Comparison of ENCODE assay signal across 8 cellular contexts in genomic region chr10:8049151-8049873, GRCh38. TPM values are rescaled to one million over a fixed set of nuclear protein-coding genes. Genes with fewer than 3 reads are reported as not detected.
DNase-seq lines count a peak whose midpoint lies in the region; ATAC-seq and TF ChIP-seq lines count a peak whose summit lies in the region.

No MANE protein-coding gene starts in this region.

- in situ Hi-C loops in mammary epithelial cell (cut with MboI; ENCODE audit: low sequenced_read_pairs in 2 of 2) (no loop called here), G401 (cut with HindIII; ENCODE audit: low sequenced_read_pairs) (no loop called here)

- WGBS in mammary epithelial cell (ENCODE audit: low coverage, missing lambda C conversion rate), result 29% methylated on average over 17 of the region's 49 CpGs

- dilution Hi-C loops in mammary epithelial cell (cut with HindIII; ENCODE audit: low sequenced_read_pairs), result no loop called here

- peak overlapping the region; percentile 79 for H3K4me3 Mint-ChIP-seq in natural killer cell

- H3K27ac ChIP-seq in BLaER1 treated with 17β-estradiol and CSF1 and Interleukin-3, amounts not matched to agents 10 nM and 100 nM, result no peak overlapping the region
- H3K27ac ChIP-seq in HUES6 (ENCODE audit: low read depth, low read length) (no peak overlapping the region), mammary epithelial cell (ENCODE audit: insufficient read depth, low read depth, low read length) (no peak overlapping the region), WERI-Rb-1 (no peak overlapping the region)

- peak overlapping the region; percentile 92 for H2AFZ ChIP-seq in mammary epithelial cell (ENCODE audit: low read depth, low read length)

- peaks cover 5% of the 10 kb centered on the region for H3K79me2 ChIP-seq in mammary epithelial cell (ENCODE audit: insufficient read depth, low read length)

- H3K9me3 Mint-ChIP-seq in natural killer cell, result no peaks in the 10 kb centered on the region

- H3K9ac ChIP-seq in BLaER1 treated with 17β-estradiol and CSF1 and Interleukin-3, amounts not matched to agents 10 nM and 100 nM, result no peak overlapping the region
- H3K9ac ChIP-seq in HUES6 (ENCODE audit: low read length), result peak overlapping the region; percentile 51
- no peak overlapping the region for H3K9ac ChIP-seq in mammary epithelial cell (ENCODE audit: insufficient read depth, low read length)

- peaks cover 25 to 53% (median 36%) of the 10 kb centered on the region in 10 experiments; a peak in 19 of 20 replicates for H3K4me1 ChIP-seq in BLaER1 treated with 17β-estradiol and CSF1 and Interleukin-3, amounts not matched to agents 10 nM and 100 nM
- H3K4me1 ChIP-seq in HUES6 (ENCODE audit: control insufficient read depth, insufficient read depth, low read length) (peaks cover 57% of the 10 kb centered on the region), mammary epithelial cell (ENCODE audit: insufficient read depth, low read length) (peaks cover 42% of the 10 kb centered on the region)

- peaks cover 56 to 83% of the 10 kb centered on the region in 2 donors for H3K4me1 Mint-ChIP-seq in natural killer cell

- no peaks in the 10 kb centered on the region for H3K9me3 ChIP-seq in BLaER1 treated with 17β-estradiol and CSF1 and Interleukin-3, amounts not matched to agents 10 nM and 100 nM (replicated peaks in 1 of 11)
- no peaks in the 10 kb centered on the region for H3K9me3 ChIP-seq in HUES6 (ENCODE audit: control insufficient read depth, insufficient read depth, low read depth, low read length)
- H3K9me3 ChIP-seq in mammary epithelial cell (replicated peaks; ENCODE audit: insufficient read depth, low read length), result no peaks in the 10 kb centered on the region
- H3K9me3 ChIP-seq in WERI-Rb-1 (ENCODE audit: severe bottlenecking), result peaks cover 2% of the 10 kb centered on the region

- no TSS peak for BruUV-seq in mammary epithelial cell (replicated peaks; lab: Mats Ljungman, UMichigan)

- no peaks in the 10 kb centered on the region for H3K36me3 Mint-ChIP-seq in natural killer cell

- DNase-seq in mammary epithelial cell (peak; percentile 53), natural killer cell (no peak), GM03348 (ENCODE audit: low spot score) (no peak), WERI-Rb-1 (no peak), G401 (ENCODE audit: low spot score) (no peak)

- TF ChIP-seq CTCF in mammary epithelial cell (conservative IDR thresholded peaks at IDR 0.05 in 1 of 2, IDR thresholded peaks at IDR 0.05 in 1 of 2; ENCODE audit: extremely low read depth in 1 of 2, insufficient read depth in 1 of 2, low read depth in 1 of 2, low read length in 2 of 2) (no peak), natural killer cell (IDR thresholded peaks at IDR 0.05) (no peak), WERI-Rb-1 (IDR thresholded peaks at IDR 0.05; ENCODE audit: low read depth, low read length) (no peak)

- peaks cover 0 to 98% (median 83%) of the 10 kb centered on the region in 11 experiments; a peak in 19 of 22 replicates for H4K20me1 ChIP-seq in BLaER1 treated with 17β-estradiol and CSF1 and Interleukin-3, amounts not matched to agents 10 nM and 100 nM
- no peaks in the 10 kb centered on the region for H4K20me1 ChIP-seq in mammary epithelial cell (ENCODE audit: insufficient read depth, low read length)

- H3K4me2 ChIP-seq in BLaER1 treated with 17β-estradiol and CSF1 and Interleukin-3, amounts not matched to agents 10 nM and 100 nM, result peak overlapping the region; percentile 68 to 92 (median 77)
- H3K4me2 ChIP-seq in mammary epithelial cell (ENCODE audit: insufficient read depth, low read depth, low read length), result peak overlapping the region; percentile 84

- CTCF ChIA-PET in mammary epithelial cell (lab: Charles Lee; ENCODE audit: low non-redundant PET), result no interaction called here

- no peaks in the 10 kb centered on the region for H3K36me3 ChIP-seq in BLaER1 treated with 17β-estradiol and CSF1 and Interleukin-3, amounts not matched to agents 10 nM and 100 nM
- no peaks in the 10 kb centered on the region for H3K36me3 ChIP-seq in HUES6 (ENCODE audit: control insufficient read depth, insufficient read depth, low read length)
- H3K36me3 ChIP-seq in mammary epithelial cell (ENCODE audit: insufficient read depth, low read length), result no peaks in the 10 kb centered on the region
- no peaks in the 10 kb centered on the region for H3K36me3 ChIP-seq in WERI-Rb-1

- peak overlapping the region; percentile 13 to 62 (median 48); a peak in 17 of 20 replicates for H3K4me3 ChIP-seq in BLaER1 treated with 17β-estradiol and CSF1 and Interleukin-3, amounts not matched to agents 10 nM and 100 nM
- H3K4me3 ChIP-seq in HUES6 (ENCODE audit: low read depth, low read length) (peak overlapping the region; percentile 63), mammary epithelial cell (replicated peaks in 1 of 3; ENCODE audit: insufficient read depth in 1 of 3, low read depth in 2 of 3, low read length in 3 of 3) (peak overlapping the region; percentile 46 to 57 (median 48)), WERI-Rb-1 (ENCODE audit: low read depth, low read length) (no peak overlapping the region)

- peaks cover 99 to 100% (median 100%) of the 10 kb centered on the region in 11 experiments for H3K27me3 ChIP-seq in BLaER1 treated with 17β-estradiol and CSF1 and Interleukin-3, amounts not matched to agents 10 nM and 100 nM
- H3K27me3 ChIP-seq in HUES6 (ENCODE audit: control insufficient read depth, insufficient read depth, low read length) (peaks cover 98% of the 10 kb centered on the region), mammary epithelial cell (ENCODE audit: insufficient read depth, low read length) (no peaks in the 10 kb centered on the region), WERI-Rb-1 (ENCODE audit: insufficient read depth, low read depth, severe bottlenecking) (peaks cover 91% of the 10 kb centered on the region)

- ATAC-seq in natural killer cell, result no peak
- no peak for ATAC-seq in GM21526 (IDR thresholded peaks at IDR 0.05; ENCODE audit: low FRiP score, unreplicated experiment)

- peaks cover 55 to 74% of the 10 kb centered on the region in 2 donors for H3K27me3 Mint-ChIP-seq in natural killer cell (ENCODE audit: low read depth in 2 of 2)

- peak overlapping the region in 1 of 2 donors; percentile 78 for H3K27ac Mint-ChIP-seq in natural killer cell

- intact Hi-C loops in mammary epithelial cell (cut with micrococcal nuclease), result no loop called here
- intact Hi-C loops in natural killer cell (cut with micrococcal nuclease), result no loop called here

RNA-seq across cellular contexts. Expression of gene GATA3, which starts 5.2 kb away (rescaled TPM):
- total RNA-seq in mammary epithelial cell (10 to 100 TPM in 1 of 2 donors, 1 to 10 TPM in 1; 7.7 to 20.6 TPM), natural killer cell (10 to 100 TPM; 50.3 to 92.2 (median 68.8) TPM)
- 5.3 TPM for polyA plus RNA-seq in mammary epithelial cell
- 4.7 TPM for polyA minus RNA-seq in mammary epithelial cell
- total RNA-seq in G401 (2014; rRNA removed; shearing (Covaris generic)), result not detected in 2 replicates
